ENCODE assay signal across 31 cellular contexts in genomic region chr5:84816160-84816559, GRCh38.
"Had no signal": no experiment of that assay in that cellular context is flagged by ENCODE, and none has a peak within 500 bp of the region (broad histone marks: within the 10 kb centered on the region; RNA-seq: fewer than 3 reads in every experiment).

No MANE protein-coding gene starts in this region.

- H3K9me3 ChIP-seq: MG63 had no signal

- H3K4me3 ChIP-seq: MG63 had no signal

- H3K27me3 ChIP-seq: MG63 had no signal

- DNase-seq: Karpas-422, Kasumi-1, MG63, MM.1S, MV-4-11, NCI-H1048, NCI-H1092, NCI-H1092 treated with DMSO at 0.1 percent for 48 hours, NCI-H1105, NCI-H1105 treated with DMSO at 0.1 percent for 48 hours, NCI-H1417 treated with DMSO at 0.1 percent for 48 hours, NCI-H1436, NCI-H1436 treated with DMSO at 0.1 percent for 48 hours, NCI-H1694, NCI-H1694 treated with DMSO at 0.1 percent for 48 hours, NCI-H187, NCI-H187 treated with DMSO at 0.1 percent for 48 hours, NCI-H1930, NCI-H2029, NCI-H2029 treated with DMSO at 0.1 percent for 48 hours, NCI-H2081 treated with DMSO at 0.1 percent for 48 hours, NCI-H2107, NCI-H2171, NCI-H2171 treated with DMSO at 0.1 percent for 48 hours, NCI-H2227 treated with DMSO at 0.1 percent for 48 hours, NCI-H345, NCI-H446, NCI-H446 treated with DMSO at 0.1 percent for 48 hours, NCI-H510A, NCI-H510A treated with DMSO at 0.1 percent for 48 hours, NCI-H524 had no signal

- H3K36me3 ChIP-seq: MG63 had no signal
